Comparison of ENCODE assay signal across 8 cellular contexts in the genomic region with DNA sequence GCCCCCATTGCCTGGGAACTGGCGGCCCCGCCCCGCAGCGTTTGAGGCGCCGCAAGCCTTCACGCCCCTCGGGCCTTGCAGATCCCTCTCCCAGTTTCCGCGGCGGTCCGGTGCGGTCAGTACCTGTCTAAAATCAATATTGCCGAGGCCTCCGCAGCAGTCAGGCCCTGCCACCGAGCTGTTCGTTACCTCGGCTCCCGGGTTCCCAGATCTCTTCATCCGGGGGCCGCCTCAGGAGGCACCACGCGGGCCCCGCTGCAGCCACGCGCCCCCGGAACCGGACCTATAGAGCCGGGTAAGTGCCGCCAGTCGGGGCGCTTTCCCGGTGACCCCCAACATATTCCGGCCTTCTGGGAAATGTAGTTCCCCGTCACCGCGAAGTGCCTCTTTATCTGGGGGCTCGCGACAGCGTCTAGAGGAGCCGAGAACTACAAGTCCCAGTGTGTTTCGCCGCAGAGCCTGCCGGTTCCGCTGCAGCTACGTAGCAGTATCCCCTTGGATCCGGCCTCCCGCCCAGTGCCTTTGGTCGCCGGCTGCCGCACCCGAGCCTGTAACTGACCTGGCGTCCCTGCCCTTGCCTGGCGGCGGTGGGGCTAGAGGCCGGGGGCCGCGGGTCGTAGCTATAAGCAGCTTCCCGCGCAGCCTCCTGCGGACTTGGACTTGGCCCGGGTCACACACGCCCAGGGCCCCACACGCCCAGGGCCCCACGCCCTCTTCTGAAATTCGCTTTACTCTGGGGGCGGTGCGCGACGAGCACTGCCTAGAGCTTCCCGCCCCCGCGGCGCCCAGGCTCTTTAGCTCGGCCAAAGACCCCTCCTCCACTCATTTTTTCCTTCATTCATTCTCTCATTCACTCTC.
A peak's percentile ranks its signal among the peaks of the same experiment; 100 is the strongest.
DNase-seq lines count a peak whose midpoint lies in the region; ATAC-seq and TF ChIP-seq lines count a peak whose summit lies in the region.

A gene with protein sequence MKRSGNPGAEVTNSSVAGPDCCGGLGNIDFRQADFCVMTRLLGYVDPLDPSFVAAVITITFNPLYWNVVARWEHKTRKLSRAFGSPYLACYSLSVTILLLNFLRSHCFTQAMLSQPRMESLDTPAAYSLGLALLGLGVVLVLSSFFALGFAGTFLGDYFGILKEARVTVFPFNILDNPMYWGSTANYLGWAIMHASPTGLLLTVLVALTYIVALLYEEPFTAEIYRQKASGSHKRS (minus strand): TSS at position 301 of the 858 bp plus-strand sequence. CDS start 82 bp downstream, at position 219.

- no peak for TF ChIP-seq CTCF in AG09319 (IDR thresholded peaks at IDR 0.05; ENCODE audit: low read depth, low read length)

- ATAC-seq in GM19035 (IDR thresholded peaks at IDR 0.05; ENCODE audit: unreplicated experiment) = peak; percentile 93
- ATAC-seq in HG03354 (IDR thresholded peaks at IDR 0.05; ENCODE audit: poor library complexity, severe bottlenecking, unreplicated experiment) = peak; percentile 95
- peak; percentile 95 to 97 for ATAC-seq in activated CD4-positive, CD25-positive, alpha-beta regulatory T cell treated with anti-CD3 and anti-CD28 coated beads, Interleukin-2, amount 50 U/mL, for 24 hours

- DNase-seq in AG09319 (ENCODE audit: extremely low read depth, low read depth) = peak; percentile 97
- DNase-seq in NCI-H446 treated with DMSO at 0.1 percent for 48 hours (lab: John Stamatoyannopoulos, UW) = peak; percentile 97
- peak; percentile 99 for DNase-seq in cerebellar cortex (ENCODE audit: low spot score)
- DNase-seq in islet precursor cell = peak; percentile 99
- peak; percentile 85 to 93 (median 89) for DNase-seq in stimulated activated CD4-positive, alpha-beta T cell treated with anti-CD3 and anti-CD28 coated beads, Interleukin-12 subunit alpha, Interleukin-12 subunit beta, amount 100 ng/mL, for 48 hours (ENCODE audit: low read depth in 2 of 3, low spot score in 1 of 3)

Comparison
In these comparisons a context has a peak if more than half of its experiments do, and no peak if none do; other contexts are left out.
1. Peak in every context shown above with its lines: DNase-seq and ATAC-seq.